ENCODE assay signal across 8 cellular contexts in the genomic region with DNA sequence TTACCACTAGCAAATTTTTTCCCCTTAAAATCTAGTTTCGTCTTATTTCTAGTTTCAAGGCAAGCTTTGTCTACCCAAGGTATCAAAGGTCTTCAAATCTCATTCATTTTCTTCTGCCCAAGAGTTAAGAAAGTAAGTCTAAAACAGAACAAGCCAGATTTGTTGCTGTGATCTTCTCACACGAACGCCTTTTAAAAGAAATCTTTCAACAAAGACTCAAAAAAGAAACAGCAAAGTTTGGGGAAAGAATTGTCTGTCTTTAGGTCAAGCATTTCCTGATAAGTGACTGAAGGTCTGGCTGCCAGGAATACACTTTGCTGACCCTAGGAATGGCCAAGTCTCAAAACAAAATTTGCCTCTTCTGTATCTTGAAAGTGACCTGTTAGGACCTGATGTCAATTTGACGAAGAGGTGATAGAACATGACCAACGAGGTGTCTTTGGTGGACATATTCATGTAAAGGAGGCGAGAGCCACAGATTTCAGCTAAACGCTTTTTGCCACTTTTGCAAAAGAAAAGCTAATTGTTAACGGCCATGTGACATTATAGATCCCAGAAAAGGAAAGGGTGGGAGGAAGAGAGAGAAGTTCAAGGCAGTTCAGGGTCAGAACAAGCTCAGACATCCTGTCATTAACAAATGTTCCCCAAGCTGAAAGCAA. TPM values are rescaled to one million over a fixed set of nuclear protein-coding genes. Genes with fewer than 3 reads are reported as not detected.
DNase-seq lines count a peak whose midpoint lies in the region; ATAC-seq and TF ChIP-seq lines count a peak whose summit lies in the region.

No MANE protein-coding gene starts in this region.

- H3K36me3 ChIP-seq in WERI-Rb-1 (peaks cover 5% of the 10 kb centered on the region; the same call in 1 of the 2 replicates), psoas muscle (ENCODE audit: insufficient read depth in 1 of 2, low read depth in 1 of 2) (no peaks in the 10 kb centered on the region)

- H3K4me3 ChIP-seq in WERI-Rb-1 (ENCODE audit: low read depth, low read length), result peak overlapping the region; percentile 69
- H3K4me3 ChIP-seq in psoas muscle, result peak overlapping the region; percentile 94

- intact Hi-C loops in psoas muscle (cut with DNase I), result loop anchor here in 1 of 2 donors (10.0 kb wide), 1 partner anchor 104 kb away; no protein-coding TSS in a partner anchor

- no peaks in the 10 kb centered on the region for H3K9me3 Mint-ChIP-seq in activated T-cell treated with anti-CD3 and anti-CD28 coated beads, Interleukin-2, amount 50 U/mL, for 72 hours

- peak in 1 of 2 donors; percentile 4 for DNase-seq in activated T-cell treated with anti-CD3 and anti-CD28 coated beads, Interleukin-2, amount 50 U/mL, for 72 hours
- DNase-seq in activated T-cell treated with anti-CD3 and anti-CD28 coated beads, Interleukin-2, amount 50 U/mL, for 48 hours, result no peak
- DNase-seq in WERI-Rb-1 (no peak), foreskin melanocyte (peak; percentile 63), psoas muscle (no peak), NCI-H1417 treated with DMSO at 0.1 percent for 48 hours (lab: John Stamatoyannopoulos, UW) (no peak)
- DNase-seq in activated CD4-positive, CD25-positive, alpha-beta regulatory T cell treated with anti-CD3 and anti-CD28 coated beads, Interleukin-2, amount 50 U/mL, for 72 hours, result no peak

- H3K4me1 Mint-ChIP-seq in activated T-cell treated with anti-CD3 and anti-CD28 coated beads, Interleukin-2, amount 50 U/mL, for 72 hours (ENCODE audit: low read depth), result peaks cover 45% of the 10 kb centered on the region

- peak overlapping the region; percentile 92 to 99 for H3K4me3 Mint-ChIP-seq in activated T-cell treated with anti-CD3 and anti-CD28 coated beads, Interleukin-2, amount 50 U/mL, for 72 hours

- 10 to 17% (median 11%) methylated on average over 8 of the region's 8 CpGs for WGBS in psoas muscle, 3 donors

- H3K27me3 ChIP-seq in WERI-Rb-1 (ENCODE audit: insufficient read depth, low read depth, severe bottlenecking) (no peaks in the 10 kb centered on the region), psoas muscle (ENCODE audit: insufficient read depth in 3 of 3, low read length in 2 of 3) (no peaks in the 10 kb centered on the region)

- peak overlapping the region; percentile 95 for H3K27ac ChIP-seq in WERI-Rb-1
- peak overlapping the region; percentile 98 for H3K27ac ChIP-seq in psoas muscle

- peaks cover 25% of the 10 kb centered on the region for H3K4me1 ChIP-seq in psoas muscle

- H3K9me3 ChIP-seq in WERI-Rb-1 (ENCODE audit: severe bottlenecking), result no peaks in the 10 kb centered on the region
- H3K9me3 ChIP-seq in psoas muscle, result no peaks in the 10 kb centered on the region

- TF ChIP-seq CTCF in WERI-Rb-1 (IDR thresholded peaks at IDR 0.05; ENCODE audit: low read depth, low read length), result no peak
- no peak for TF ChIP-seq CTCF in psoas muscle (IDR thresholded peaks at IDR 0.05)

- H3K27me3 Mint-ChIP-seq in activated T-cell treated with anti-CD3 and anti-CD28 coated beads, Interleukin-2, amount 50 U/mL, for 72 hours (ENCODE audit: low read depth), result no peaks in the 10 kb centered on the region

- H3K36me3 Mint-ChIP-seq in activated T-cell treated with anti-CD3 and anti-CD28 coated beads, Interleukin-2, amount 50 U/mL, for 72 hours (ENCODE audit: insufficient read depth in 2 of 2), result peaks cover 0 to 3% of the 10 kb centered on the region in 2 donors

- no peak for ATAC-seq in activated T-cell treated with anti-CD3 and anti-CD28 coated beads, Interleukin-2, amount 50 U/mL, for 72 hours (replicated peaks in 1 of 2)
- ATAC-seq in psoas muscle (no peak), GM21447 (IDR thresholded peaks at IDR 0.05; ENCODE audit: unreplicated experiment) (no peak)

- peak overlapping the region; percentile 97 for H3K27ac Mint-ChIP-seq in activated T-cell treated with anti-CD3 and anti-CD28 coated beads, Interleukin-2, amount 50 U/mL, for 72 hours

RNA-seq across cellular contexts. Expression of gene CDK17, which starts 1.7 kb away (rescaled TPM):
- 10 to 100 TPM; 54.4 to 61.9 TPM for total RNA-seq in activated T-cell treated with anti-CD3 and anti-CD28 coated beads, Interleukin-2, amount 50 U/mL, for 72 hours
- total RNA-seq in psoas muscle, result 10 to 100 TPM; 13.3 to 21.4 (median 16.1) TPM
- polyA plus RNA-seq in psoas muscle, result 10 to 100 TPM in 1 of 3 donors, 1 to 10 TPM in 2; 7.2 to 10.2 (median 8.8) TPM
